In genomic region chr2:43024515-43024962, GRCh38 we compare ENCODE assay signal across 8 cellular contexts.
DNase-seq lines count a peak whose midpoint lies in the region; ATAC-seq and TF ChIP-seq lines count a peak whose summit lies in the region.

No MANE protein-coding gene starts in this region.

- H2AFZ ChIP-seq in OCI-LY1 (ENCODE audit: low read length) = no peak overlapping the region

- H3K9ac ChIP-seq in OCI-LY1 (ENCODE audit: low read length) = no peak overlapping the region

- H3K9me2 ChIP-seq in OCI-LY1 (ENCODE audit: low read depth, low read length) = no peaks in the 10 kb centered on the region

- no peaks in the 10 kb centered on the region for H3K4me1 ChIP-seq in OCI-LY1 (ENCODE audit: insufficient read depth, low read length, severe bottlenecking)

- peaks cover 5% of the 10 kb centered on the region for H3K9me3 Mint-ChIP-seq in activated naive CD8-positive, alpha-beta T cell treated with anti-CD3 and anti-CD28 coated beads, Interleukin-2, amount 10 ng/mL, durations not matched to agents 7 days and 5 days

- H3K4me3 ChIP-seq in OCI-LY1 (ENCODE audit: low read depth, low read length, poor library complexity, severe bottlenecking) = no peak overlapping the region

- H3K36me3 ChIP-seq in OCI-LY1 (ENCODE audit: insufficient read depth, low read length) = no peaks in the 10 kb centered on the region; the same call in 1 of the 2 replicates

- H3K4me2 ChIP-seq in OCI-LY1 (ENCODE audit: low read length) = no peak overlapping the region

- H3K36me3 Mint-ChIP-seq in activated naive CD8-positive, alpha-beta T cell treated with anti-CD3 and anti-CD28 coated beads, Interleukin-2, amount 10 ng/mL, durations not matched to agents 7 days and 5 days = peaks cover 3% of the 10 kb centered on the region

- intact Hi-C loops in Right ventricle myocardium inferior (cut with DNase I) = loop anchor here (2.0 kb wide), 1 partner anchor 202 kb away; the partner anchor contains the start of gene ZFP36L2
- intact Hi-C loops in cardiac septum (cut with DNase I) = loop anchor here (2.0 to 5.0 kb wide), 4 partner anchors 47 to 458 kb away; partner anchors contain the start of gene ZFP36L2
- intact Hi-C loops in left cardiac atrium (cut with DNase I) = loop anchor here (5.0 to 10.0 kb wide), 5 partner anchors 42 to 458 kb away; partner anchors contain the start of gene ZFP36L2 (in 1 of the 2)

- no peaks in the 10 kb centered on the region for H3K27me3 Mint-ChIP-seq in activated naive CD8-positive, alpha-beta T cell treated with anti-CD3 and anti-CD28 coated beads, Interleukin-2, amount 10 ng/mL, durations not matched to agents 7 days and 5 days

- H3K4me1 Mint-ChIP-seq in activated naive CD8-positive, alpha-beta T cell treated with anti-CD3 and anti-CD28 coated beads, Interleukin-2, amount 10 ng/mL, durations not matched to agents 7 days and 5 days = peaks cover 10% of the 10 kb centered on the region

- peak; percentile 78 for TF ChIP-seq CTCF in OCI-LY1 (IDR thresholded peaks at IDR 0.05; ENCODE audit: low read length)

- H4K20me1 ChIP-seq in OCI-LY1 (ENCODE audit: insufficient read depth, low read length) = no peaks in the 10 kb centered on the region

- no peaks in the 10 kb centered on the region for H3K79me2 ChIP-seq in OCI-LY1 (ENCODE audit: insufficient read depth, low read length)

- peak; percentile 81 for DNase-seq in Right ventricle myocardium inferior (ENCODE audit: missing footprints)
- DNase-seq in cardiac septum (ENCODE audit: low spot score) = no peak
- DNase-seq in activated naive CD8-positive, alpha-beta T cell treated with anti-CD3 and anti-CD28 coated beads, Interleukin-2, amount 10 ng/mL, durations not matched to agents 7 days and 5 days = peak; percentile 45
- peak; percentile 73 for DNase-seq in left cardiac atrium
- DNase-seq in retina = peak; percentile 79
- DNase-seq in amniotic stem cell (lab: John Stamatoyannopoulos, UW) = no peak

- POLR2A ChIA-PET in activated naive CD8-positive, alpha-beta T cell treated with anti-CD3 and anti-CD28 coated beads, Interleukin-2, amount 10 ng/mL, durations not matched to agents 7 days and 5 days (lab: Charles Lee) = no interaction called here

- H3K9me3 ChIP-seq in OCI-LY1 (ENCODE audit: low read length) = 0 out of 2 replicates have a peak, but pooled peaks cover 2% of the 10 kb centered on the region

- peaks cover 15% of the 10 kb centered on the region; the same call in 1 of the 2 replicates for H3K27me3 ChIP-seq in OCI-LY1 (ENCODE audit: insufficient read depth, low read length)

- no peak overlapping the region for H3K27ac ChIP-seq in OCI-LY1 (ENCODE audit: low read depth, low read length, poor library complexity, severe bottlenecking)

- no peaks in the 10 kb centered on the region for H3F3A ChIP-seq in OCI-LY1 (ENCODE audit: insufficient read depth, low read length)

- no peak overlapping the region for H3K4me3 Mint-ChIP-seq in activated naive CD8-positive, alpha-beta T cell treated with anti-CD3 and anti-CD28 coated beads, Interleukin-2, amount 10 ng/mL, durations not matched to agents 7 days and 5 days

- peak; percentile 47 for ATAC-seq in Right ventricle myocardium inferior
- ATAC-seq in activated naive CD8-positive, alpha-beta T cell treated with anti-CD3 and anti-CD28 coated beads, Interleukin-2, amount 10 ng/mL, durations not matched to agents 7 days and 5 days (ENCODE audit: low read depth) = peak; percentile 53
- ATAC-seq in left cardiac atrium = peak; percentile 71 to 79
- no peak for ATAC-seq in HG02852 (IDR thresholded peaks at IDR 0.05; ENCODE audit: unreplicated experiment)

- no peak overlapping the region for H3K27ac Mint-ChIP-seq in activated naive CD8-positive, alpha-beta T cell treated with anti-CD3 and anti-CD28 coated beads, Interleukin-2, amount 10 ng/mL, durations not matched to agents 7 days and 5 days

Comparison
In these comparisons a context has a peak if more than half of its experiments do, and no peak if none do; other contexts are left out.
1. DNase-seq: peak in Right ventricle myocardium inferior (single experiment), activated naive CD8-positive, alpha-beta T cell treated with anti-CD3 and anti-CD28 coated beads, Interleukin-2, amount 10 ng/mL, durations not matched to agents 7 days and 5 days (single experiment), left cardiac atrium (single experiment) and retina (single experiment); none in cardiac septum (single experiment) and amniotic stem cell (single experiment).